Comparison of ENCODE assay signal across 10 cellular contexts in genomic region chr1:15426492-15427279, GRCh38. TPM values are rescaled to one million over a fixed set of nuclear protein-coding genes. Genes with fewer than 3 reads are reported as not detected.
DNase-seq lines count a peak whose midpoint lies in the region; ATAC-seq and TF ChIP-seq lines count a peak whose summit lies in the region.
"Had no signal": no experiment of that assay in that cellular context is flagged by ENCODE, and none has a peak within 500 bp of the region (broad histone marks: within the 10 kb centered on the region; RNA-seq: fewer than 3 reads in every experiment).

No MANE protein-coding gene starts in this region.

- no peak for DNase-seq in activated naive CD4-positive, alpha-beta T cell treated with anti-CD3 and anti-CD28 coated beads, Interleukin-2, amount 50 U/mL, for 72 hours (ENCODE audit: low spot score in 2 of 2)
- DNase-seq in activated naive CD4-positive, alpha-beta T cell (lab: John Stamatoyannopoulos, UW) = no peak
- DNase-seq in mesenchymal stem cell = peak; percentile 73
- DNase-seq in germinal center (ENCODE audit: low spot score) = no peak
- no peak for DNase-seq in mesothelial cell of epicardium (ENCODE audit: low spot score in 2 of 2, unreplicated experiment in 2 of 2)
- DNase-seq: midbrain had no signal

- H3K23ac ChIP-seq in mesenchymal stem cell (ENCODE audit: low read length in 2 of 2) = no peak overlapping the region

- H3K27ac ChIP-seq in mesenchymal stem cell (ENCODE audit: low read length, poor library complexity, severe bottlenecking) = no peak overlapping the region
- peak overlapping the region; percentile 40 for H3K27ac ChIP-seq in urinary bladder (ENCODE audit: low read depth)
- H3K27ac ChIP-seq: PC-9 had no signal

- H3K27me3 Mint-ChIP-seq in brain (no peaks in the 10 kb centered on the region), mesothelial cell of epicardium (ENCODE audit: low read depth) (no peaks in the 10 kb centered on the region)

- H3K36me3 ChIP-seq in mesenchymal stem cell (ENCODE audit: control insufficient read depth in 1 of 2, insufficient read depth in 2 of 2, low read depth in 1 of 2, low read length in 2 of 2) = peaks cover 15 to 41% of the 10 kb centered on the region in 2 experiments
- H3K36me3 ChIP-seq in urinary bladder (ENCODE audit: insufficient read depth) = no peaks in the 10 kb centered on the region

- peaks cover 19% of the 10 kb centered on the region for H3K79me1 ChIP-seq in mesenchymal stem cell (replicated peaks; ENCODE audit: low read length, poor library complexity, severe bottlenecking)

- H3K4ac ChIP-seq in mesenchymal stem cell (ENCODE audit: low read depth in 1 of 2, low read length in 2 of 2) = no peak overlapping the region

- H2BK12ac ChIP-seq in mesenchymal stem cell (ENCODE audit: low read length in 2 of 2) = peak overlapping the region in 1 of 2 experiments; percentile 87

- H2BK120ac ChIP-seq in mesenchymal stem cell (ENCODE audit: low read depth, low read length) = no peak overlapping the region

- H3K36me3 Mint-ChIP-seq in activated naive CD4-positive, alpha-beta T cell treated with anti-CD3 and anti-CD28 coated beads, Interleukin-2, amount 50 U/mL, for 72 hours = no peaks in the 10 kb centered on the region
- peaks cover 14% of the 10 kb centered on the region for H3K36me3 Mint-ChIP-seq in brain
- H3K36me3 Mint-ChIP-seq in mesothelial cell of epicardium = peaks cover 4% of the 10 kb centered on the region

- no peaks in the 10 kb centered on the region for H3K9me3 ChIP-seq in mesenchymal stem cell (ENCODE audit: control insufficient read depth, low read length)

- H3K27me3 ChIP-seq in mesenchymal stem cell (ENCODE audit: control insufficient read depth in 1 of 2, insufficient read depth in 1 of 2, low read length in 2 of 2) = no peaks in the 10 kb centered on the region

- H3K9me3 Mint-ChIP-seq in activated naive CD4-positive, alpha-beta T cell treated with anti-CD3 and anti-CD28 coated beads, Interleukin-2, amount 50 U/mL, for 72 hours = no peaks in the 10 kb centered on the region
- H3K9me3 Mint-ChIP-seq in brain (no peaks in the 10 kb centered on the region), mesothelial cell of epicardium (no peaks in the 10 kb centered on the region)

- peaks cover 36% of the 10 kb centered on the region for H3K4me1 ChIP-seq in mesenchymal stem cell (ENCODE audit: control insufficient read depth, insufficient read depth, low read depth, low read length)
- no peaks in the 10 kb centered on the region for H3K4me1 ChIP-seq in urinary bladder (ENCODE audit: insufficient read depth)

- peak overlapping the region; percentile 88 for H4K8ac ChIP-seq in mesenchymal stem cell (ENCODE audit: low read length)

- no peak overlapping the region for H3K4me2 ChIP-seq in mesenchymal stem cell (ENCODE audit: low read length, poor library complexity, severe bottlenecking)
- H3K4me2 ChIP-seq: PC-9 had no signal

- H2AFZ ChIP-seq in mesenchymal stem cell (ENCODE audit: low read depth, low read length) = no peak overlapping the region
- H2AFZ ChIP-seq: PC-9 had no signal

- H3K4me3 Mint-ChIP-seq in brain (no peak overlapping the region), mesothelial cell of epicardium (no peak overlapping the region)

- no peak overlapping the region for H3K9ac ChIP-seq in mesenchymal stem cell (ENCODE audit: low read length)

- H3K4me3 ChIP-seq in mesenchymal stem cell (ENCODE audit: insufficient read depth in 1 of 2, low read depth in 1 of 2, low read length in 2 of 2) = no peak overlapping the region
- no peak overlapping the region for H3K4me3 ChIP-seq in urinary bladder (ENCODE audit: low read depth, low read length)
- H3K4me3 ChIP-seq: PC-9 had no signal

- H3K4me1 Mint-ChIP-seq in brain = peaks cover 22% of the 10 kb centered on the region
- H3K4me1 Mint-ChIP-seq in mesothelial cell of epicardium = peaks cover 11% of the 10 kb centered on the region

- ATAC-seq in activated naive CD4-positive, alpha-beta T cell treated with anti-CD3 and anti-CD28 coated beads, Interleukin-2, amount 50 U/mL, for 72 hours = no peak
- no peak for ATAC-seq in HG02870 (IDR thresholded peaks at IDR 0.05; ENCODE audit: unreplicated experiment)

- peak overlapping the region; percentile 2 for H2BK15ac ChIP-seq in mesenchymal stem cell (ENCODE audit: low read depth, poor library complexity, severe bottlenecking)

- H2BK5ac ChIP-seq in mesenchymal stem cell (ENCODE audit: low read depth, low read length, poor library complexity, severe bottlenecking) = no peak overlapping the region

- peak overlapping the region; percentile 81 for H4K91ac ChIP-seq in mesenchymal stem cell (ENCODE audit: low read length)

- H3K14ac ChIP-seq in mesenchymal stem cell (ENCODE audit: low read length in 2 of 2) = peak overlapping the region in 1 of 2 experiments; percentile 8

- peak overlapping the region; percentile 56 to 82 for H3K27ac Mint-ChIP-seq in activated naive CD4-positive, alpha-beta T cell treated with anti-CD3 and anti-CD28 coated beads, Interleukin-2, amount 50 U/mL, for 72 hours
- H3K27ac Mint-ChIP-seq in brain (peak overlapping the region; percentile 27 to 93 (median 52)), mesothelial cell of epicardium (no peak overlapping the region)

- no peak for TF ChIP-seq CTCF in brain (conservative IDR thresholded peaks at IDR 0.05)
- no peak for TF ChIP-seq CTCF in mesothelial cell of epicardium (IDR thresholded peaks at IDR 0.05; ENCODE audit: unreplicated experiment)

- H2AK5ac ChIP-seq in mesenchymal stem cell (ENCODE audit: low read length, severe bottlenecking) = no peak overlapping the region

- 43% methylated on average over 30 of the region's 30 CpGs for WGBS in mesenchymal stem cell
- WGBS in urinary bladder = 33% methylated on average over 30 of the region's 30 CpGs

- peak overlapping the region; percentile 38 to 41 for H3K18ac ChIP-seq in mesenchymal stem cell (ENCODE audit: low read depth in 1 of 2, low read length in 2 of 2)

RNA-seq across cellular contexts. Expression of gene CTRC, which starts 11.6 kb away (rescaled TPM):
- not detected for total RNA-seq in activated naive CD4-positive, alpha-beta T cell treated with anti-CD3 and anti-CD28 coated beads, Interleukin-2, amount 50 U/mL, for 72 hours
- polyA plus RNA-seq in brain (ENCODE audit: insufficient read depth, low read depth, low replicate concordance) (not detected), urinary bladder (0.52 TPM)
- 0.08 TPM for polyA plus RNA-seq in mesenchymal stem cell (2013, experiment 1 of 2)
- not detected for polyA plus RNA-seq in mesenchymal stem cell (2013, experiment 2 of 2)
- total RNA-seq in urinary bladder (not detected), mesothelial cell of epicardium (0.13 to 1.2 TPM (median 0.38 TPM) in 3 replicates)
- total RNA-seq: PC-9 had no signal

RNA-seq across cellular contexts. Expression of gene EFHD2, which starts 17.0 kb away (rescaled TPM):
- total RNA-seq in activated naive CD4-positive, alpha-beta T cell treated with anti-CD3 and anti-CD28 coated beads, Interleukin-2, amount 50 U/mL, for 72 hours = 10 to 100 TPM; 18.8 to 55.8 TPM
- polyA plus RNA-seq in brain (ENCODE audit: insufficient read depth, low read depth, low replicate concordance) = 109 TPM
- 46.3 TPM for polyA plus RNA-seq in mesenchymal stem cell (2013, experiment 1 of 2)
- 45.6 TPM for polyA plus RNA-seq in mesenchymal stem cell (2013, experiment 2 of 2)
- 16.9 TPM for total RNA-seq in urinary bladder
- polyA plus RNA-seq in urinary bladder = 50.9 TPM
- total RNA-seq in mesothelial cell of epicardium = 16.2 to 18.0 TPM (median 17.5 TPM) in 3 replicates

RNA-seq across cellular contexts. Expression of gene CELA2A, which starts 29.8 kb away (rescaled TPM):
- total RNA-seq in activated naive CD4-positive, alpha-beta T cell treated with anti-CD3 and anti-CD28 coated beads, Interleukin-2, amount 50 U/mL, for 72 hours = not detected
- polyA plus RNA-seq in brain (ENCODE audit: insufficient read depth, low read depth, low replicate concordance) (not detected), urinary bladder (not detected)
- not detected for polyA plus RNA-seq in mesenchymal stem cell (2013, experiment 1 of 2)
- not detected for polyA plus RNA-seq in mesenchymal stem cell (2013, experiment 2 of 2)
- total RNA-seq in urinary bladder (not detected), mesothelial cell of epicardium (not detected in 3 replicates)
- total RNA-seq: PC-9 had no signal

RNA-seq across cellular contexts. Expression of gene CELA2B, which starts 49.2 kb away (rescaled TPM):
- not detected for total RNA-seq in activated naive CD4-positive, alpha-beta T cell treated with anti-CD3 and anti-CD28 coated beads, Interleukin-2, amount 50 U/mL, for 72 hours
- polyA plus RNA-seq in brain (ENCODE audit: insufficient read depth, low read depth, low replicate concordance) (not detected), urinary bladder (not detected)
- not detected for polyA plus RNA-seq in mesenchymal stem cell (2013, experiment 1 of 2)
- not detected for polyA plus RNA-seq in mesenchymal stem cell (2013, experiment 2 of 2)
- total RNA-seq in urinary bladder (0.32 TPM), mesothelial cell of epicardium (not detected in 3 replicates)
- total RNA-seq: PC-9 had no signal
